ENCODE assay signal across 1 cellular context in the genomic region with DNA sequence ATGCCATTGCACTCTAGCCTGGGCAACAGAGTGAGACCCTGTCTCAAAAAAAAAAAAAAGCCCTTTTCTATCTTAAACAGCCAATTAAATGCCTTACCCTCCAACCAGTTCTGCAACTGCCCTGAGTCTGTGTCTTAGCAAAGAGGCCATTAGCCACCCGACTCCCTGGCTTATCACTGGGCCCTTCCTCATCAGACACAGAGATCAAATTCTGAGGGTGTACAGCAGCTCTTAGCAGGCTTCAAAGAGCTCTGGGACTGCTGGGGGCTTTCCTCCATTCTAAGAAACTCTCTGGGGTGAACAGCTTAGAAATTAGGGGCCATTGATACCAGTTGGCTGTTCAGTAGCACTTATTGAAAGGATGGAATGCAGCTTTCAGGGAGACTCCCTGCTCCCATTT.
TF ChIP-seq lines count a peak whose summit lies in the region.

No MANE protein-coding gene starts in this region.

TF ChIP-seq in GM23338, 12 proteins besides CTCF, POLR2A, EP300 and RAD21 (continued from another document):
- TF ChIP-seq, protein P1, sequence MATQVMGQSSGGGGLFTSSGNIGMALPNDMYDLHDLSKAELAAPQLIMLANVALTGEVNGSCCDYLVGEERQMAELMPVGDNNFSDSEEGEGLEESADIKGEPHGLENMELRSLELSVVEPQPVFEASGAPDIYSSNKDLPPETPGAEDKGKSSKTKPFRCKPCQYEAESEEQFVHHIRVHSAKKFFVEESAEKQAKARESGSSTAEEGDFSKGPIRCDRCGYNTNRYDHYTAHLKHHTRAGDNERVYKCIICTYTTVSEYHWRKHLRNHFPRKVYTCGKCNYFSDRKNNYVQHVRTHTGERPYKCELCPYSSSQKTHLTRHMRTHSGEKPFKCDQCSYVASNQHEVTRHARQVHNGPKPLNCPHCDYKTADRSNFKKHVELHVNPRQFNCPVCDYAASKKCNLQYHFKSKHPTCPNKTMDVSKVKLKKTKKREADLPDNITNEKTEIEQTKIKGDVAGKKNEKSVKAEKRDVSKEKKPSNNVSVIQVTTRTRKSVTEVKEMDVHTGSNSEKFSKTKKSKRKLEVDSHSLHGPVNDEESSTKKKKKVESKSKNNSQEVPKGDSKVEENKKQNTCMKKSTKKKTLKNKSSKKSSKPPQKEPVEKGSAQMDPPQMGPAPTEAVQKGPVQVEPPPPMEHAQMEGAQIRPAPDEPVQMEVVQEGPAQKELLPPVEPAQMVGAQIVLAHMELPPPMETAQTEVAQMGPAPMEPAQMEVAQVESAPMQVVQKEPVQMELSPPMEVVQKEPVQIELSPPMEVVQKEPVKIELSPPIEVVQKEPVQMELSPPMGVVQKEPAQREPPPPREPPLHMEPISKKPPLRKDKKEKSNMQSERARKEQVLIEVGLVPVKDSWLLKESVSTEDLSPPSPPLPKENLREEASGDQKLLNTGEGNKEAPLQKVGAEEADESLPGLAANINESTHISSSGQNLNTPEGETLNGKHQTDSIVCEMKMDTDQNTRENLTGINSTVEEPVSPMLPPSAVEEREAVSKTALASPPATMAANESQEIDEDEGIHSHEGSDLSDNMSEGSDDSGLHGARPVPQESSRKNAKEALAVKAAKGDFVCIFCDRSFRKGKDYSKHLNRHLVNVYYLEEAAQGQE (IDR thresholded peaks at IDR 0.05; ENCODE audit: unreplicated experiment): no peak
- TF ChIP-seq EZH2 (IDR thresholded peaks at IDR 0.05; ENCODE audit: low read depth, unreplicated experiment): no peak
